1 cellular context compared by ENCODE assay signal in the genomic region with DNA sequence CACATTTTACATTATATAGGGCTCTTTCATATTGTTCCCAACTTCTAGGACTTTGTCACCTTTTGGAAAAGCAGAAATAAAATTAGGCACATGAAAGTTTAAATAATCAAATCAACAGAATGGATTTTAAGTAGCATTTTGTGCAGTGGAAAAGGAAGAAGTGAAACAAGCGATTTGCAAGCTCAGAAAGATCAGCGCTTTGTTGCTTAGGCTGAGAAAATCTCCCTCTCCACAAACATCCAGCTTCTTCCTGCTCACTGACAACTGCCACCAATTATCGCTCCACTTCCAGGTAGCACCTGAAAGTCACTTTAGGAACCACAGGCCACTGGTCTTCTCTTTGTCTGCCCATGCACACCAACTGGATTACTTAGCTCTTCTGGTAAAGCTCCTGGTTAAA.
TF ChIP-seq lines count a peak whose summit lies in the region.

No MANE protein-coding gene starts in this region.

TF ChIP-seq in GM12878, 131 proteins besides CTCF, POLR2A, EP300 and RAD21 (continued from another document):
- TF ChIP-seq, protein P1, sequence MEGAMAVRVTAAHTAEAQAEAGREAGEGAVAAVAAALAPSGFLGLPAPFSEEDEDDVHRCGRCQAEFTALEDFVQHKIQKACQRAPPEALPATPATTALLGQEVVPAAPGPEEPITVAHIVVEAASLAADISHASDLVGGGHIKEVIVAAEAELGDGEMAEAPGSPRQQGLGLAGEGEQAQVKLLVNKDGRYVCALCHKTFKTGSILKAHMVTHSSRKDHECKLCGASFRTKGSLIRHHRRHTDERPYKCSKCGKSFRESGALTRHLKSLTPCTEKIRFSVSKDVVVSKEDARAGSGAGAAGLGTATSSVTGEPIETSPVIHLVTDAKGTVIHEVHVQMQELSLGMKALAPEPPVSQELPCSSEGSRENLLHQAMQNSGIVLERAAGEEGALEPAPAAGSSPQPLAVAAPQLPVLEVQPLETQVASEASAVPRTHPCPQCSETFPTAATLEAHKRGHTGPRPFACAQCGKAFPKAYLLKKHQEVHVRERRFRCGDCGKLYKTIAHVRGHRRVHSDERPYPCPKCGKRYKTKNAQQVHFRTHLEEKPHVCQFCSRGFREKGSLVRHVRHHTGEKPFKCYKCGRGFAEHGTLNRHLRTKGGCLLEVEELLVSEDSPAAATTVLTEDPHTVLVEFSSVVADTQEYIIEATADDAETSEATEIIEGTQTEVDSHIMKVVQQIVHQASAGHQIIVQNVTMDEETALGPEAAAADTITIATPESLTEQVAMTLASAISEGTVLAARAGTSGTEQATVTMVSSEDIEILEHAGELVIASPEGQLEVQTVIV (IDR thresholded peaks at IDR 0.05; ENCODE audit: borderline replicate concordance, partially characterized antibody) = no peak
- TF ChIP-seq NRF1 (conservative IDR thresholded peaks at IDR 0.05; ENCODE audit: low read depth, low read length) (no peak), JUNB (IDR thresholded peaks at IDR 0.05) (no peak), IKZF1 (conservative IDR thresholded peaks at IDR 0.05) (0 out of 2 replicates have a peak, but pooled peaks have one; percentile 13)
